8 cellular contexts compared by ENCODE assay signal in genomic region chr19:383922-384800, GRCh38. TPM values are rescaled to one million over a fixed set of nuclear protein-coding genes. Genes with fewer than 3 reads are reported as not detected.
DNase-seq lines count a peak whose midpoint lies in the region; ATAC-seq, FAIRE-seq and TF ChIP-seq lines count a peak whose summit lies in the region.

No MANE protein-coding gene starts in this region.

- no peak for FAIRE-seq in H54 (lab: Jason Lieb, UNC)

- H3K36me3 Mint-ChIP-seq in type B pancreatic cell, result no peaks in the 10 kb centered on the region

- H3K4me1 Mint-ChIP-seq in type B pancreatic cell (ENCODE audit: unreplicated experiment), result peaks cover 5% of the 10 kb centered on the region

- TF ChIP-seq POLR2A in right lobe of liver (IDR thresholded peaks at IDR 0.05) (no peak), H54 (IDR thresholded peaks at IDR 0.05; ENCODE audit: low read depth, low read length) (no peak)

- peak; percentile 43 to 48 (median 47) for TF ChIP-seq CTCF in right lobe of liver (IDR thresholded peaks at IDR 0.05)
- peak; percentile 81 for TF ChIP-seq CTCF in type B pancreatic cell (conservative IDR thresholded peaks at IDR 0.05)

- H3K27me3 Mint-ChIP-seq in type B pancreatic cell, result peaks cover 17% of the 10 kb centered on the region

- no peaks in the 10 kb centered on the region for H3K36me3 ChIP-seq in right lobe of liver

- H3K4me3 Mint-ChIP-seq in type B pancreatic cell, result no peak overlapping the region

- peak overlapping the region; percentile 50 for H3K27ac Mint-ChIP-seq in type B pancreatic cell

- 7% methylated on average over 21 of the region's 44 CpGs for WGBS in right lobe of liver (ENCODE audit: insufficient coverage, low coverage, low lambda C conversion rate, missing lambda C conversion rate)

- DNase-seq in activated naive CD4-positive, alpha-beta T cell treated with anti-CD3 and anti-CD28 coated beads, Interleukin-2, amount 50 U/mL, for 16 hours, result peak; percentile 11
- DNase-seq in activated naive CD4-positive, alpha-beta T cell (lab: John Stamatoyannopoulos, UW), result no peak
- DNase-seq in cerebellar cortex (ENCODE audit: low spot score), result peak; percentile 20
- DNase-seq in right lobe of liver, result peak in 1 of 3 donors; percentile 48
- DNase-seq in type B pancreatic cell (ENCODE audit: extremely low spot score, unreplicated experiment), result no peak
- no peak for DNase-seq in kidney tubule cell (ENCODE audit: low spot score)
- DNase-seq in H54 (ENCODE audit: insufficient read length, low spot score), result no peak

- no peaks in the 10 kb centered on the region for H3K9me3 ChIP-seq in right lobe of liver

- no peak overlapping the region for H3K4me3 ChIP-seq in right lobe of liver

- H3K27ac ChIP-seq in right lobe of liver, result no peak overlapping the region

- intact Hi-C loops in right lobe of liver (cut with DNase I), result no loop called here

- ATAC-seq in right lobe of liver (peak; percentile 63 to 82 (median 76)), HG02885 (IDR thresholded peaks at IDR 0.05; ENCODE audit: poor library complexity, unreplicated experiment) (no peak)

- H3K9me3 Mint-ChIP-seq in type B pancreatic cell, result no peaks in the 10 kb centered on the region

- H3K4me1 ChIP-seq in right lobe of liver, result no peaks in the 10 kb centered on the region

- H3K27me3 ChIP-seq in right lobe of liver, result no peaks in the 10 kb centered on the region

RNA-seq across cellular contexts. Expression of gene C2CD4C, which starts 24.8 kb away (rescaled TPM):
- total RNA-seq in right lobe of liver (1 to 10 TPM in 1 of 6 experiments, under 1 TPM in 5; 0.12 to 2.0 (median 0.44) TPM), type B pancreatic cell (ENCODE audit: low replicate concordance) (6.0 and 7.2 TPM in 2 replicates)

RNA-seq across cellular contexts. Expression of gene MIER2, which starts 39.6 kb away (rescaled TPM):
- total RNA-seq in right lobe of liver (1 to 10 TPM; 3.1 to 7.3 (median 4.5) TPM), type B pancreatic cell (ENCODE audit: low replicate concordance) (42.3 and 43.3 TPM in 2 replicates)

Comparison
In these comparisons a context has a peak if more than half of its experiments do, and no peak if none do; other contexts are left out.
1. DNase-seq: peak in activated naive CD4-positive, alpha-beta T cell treated with anti-CD3 and anti-CD28 coated beads, Interleukin-2, amount 50 U/mL, for 16 hours (single experiment) and cerebellar cortex (single experiment); none in activated naive CD4-positive, alpha-beta T cell (0 of 4), type B pancreatic cell (single experiment), kidney tubule cell (single experiment) and H54 (single experiment).